ENCODE assay signal across 11 cellular contexts in the genomic region with DNA sequence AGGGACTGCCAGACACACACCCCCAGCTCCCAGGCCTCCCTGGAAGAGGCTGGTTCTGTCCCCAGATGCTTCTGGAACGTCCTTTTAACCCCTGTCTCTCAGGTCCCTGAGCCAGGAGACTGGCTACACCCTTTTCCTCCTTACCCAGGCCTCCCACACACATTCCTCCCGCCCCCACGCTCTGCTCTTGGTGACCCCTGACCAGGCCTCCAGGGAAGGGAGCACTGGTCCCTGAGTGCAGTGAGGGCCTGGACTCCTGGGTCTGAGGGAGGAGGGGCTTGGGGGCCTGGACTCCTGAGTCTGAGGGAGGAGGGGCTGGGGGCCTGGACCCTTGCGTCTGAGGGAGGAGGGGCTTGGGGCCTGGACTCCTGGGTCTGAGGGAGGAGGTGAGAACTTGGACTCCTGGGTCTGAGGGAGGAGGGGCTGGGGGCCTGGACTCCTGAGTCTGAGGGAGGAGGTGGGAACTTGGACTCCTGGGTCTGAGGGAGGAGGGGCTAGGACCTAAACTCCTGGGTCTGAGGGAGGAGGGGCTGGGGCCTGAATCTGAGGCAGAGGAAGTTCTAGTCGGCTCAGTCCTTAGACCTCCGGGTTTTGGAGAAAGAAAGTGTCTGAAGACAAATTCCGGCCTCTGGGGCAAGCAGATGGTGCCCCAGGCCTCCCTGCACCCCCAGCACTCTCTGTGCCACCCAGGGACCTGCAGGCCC. TPM values are rescaled to one million over a fixed set of nuclear protein-coding genes. Genes with fewer than 3 reads are reported as not detected.
DNase-seq lines count a peak whose midpoint lies in the region; ATAC-seq and TF ChIP-seq lines count a peak whose summit lies in the region.
"Had no signal": no experiment of that assay in that cellular context is flagged by ENCODE, and none has a peak within 500 bp of the region (broad histone marks: within the 10 kb centered on the region; RNA-seq: fewer than 3 reads in every experiment).

No MANE protein-coding gene starts in this region.

- no peaks in the 10 kb centered on the region for H3K9me2 ChIP-seq in GM23338 (ENCODE audit: insufficient read depth)
- H3K9me2 ChIP-seq in MM.1S (replicated peaks; ENCODE audit: insufficient read depth, low read length), result no peaks in the 10 kb centered on the region

- H4K20me1 ChIP-seq in GM23338 (replicated peaks; ENCODE audit: insufficient read depth) (no peaks in the 10 kb centered on the region), MM.1S (ENCODE audit: insufficient read depth, low read length) (no peaks in the 10 kb centered on the region)

- peak overlapping the region; percentile 24 for H2AK5ac ChIP-seq in trophoblast cell (ENCODE audit: low read length)

- H3K4me3 Mint-ChIP-seq in GM23338, result no peak overlapping the region

- intact Hi-C loops in ascending aorta (cut with DNase I), result no loop called here

- no peaks in the 10 kb centered on the region for H3F3A ChIP-seq in GM23338 (replicated peaks; ENCODE audit: low read depth)
- H3F3A ChIP-seq in MM.1S (ENCODE audit: insufficient read depth, low read length), result no peaks in the 10 kb centered on the region

- H3K9ac ChIP-seq in trophoblast cell (ENCODE audit: low read length), result no peak overlapping the region
- no peak overlapping the region for H3K9ac ChIP-seq in MM.1S (ENCODE audit: low read length)

- H2BK5ac ChIP-seq in trophoblast cell (ENCODE audit: low read depth, low read length, poor library complexity), result peak overlapping the region; percentile 78

- no peak overlapping the region for H3K23ac ChIP-seq in trophoblast cell (ENCODE audit: low read length)

- H3K27me3 ChIP-seq in GM23338 (ENCODE audit: insufficient read depth) (no peaks in the 10 kb centered on the region), trophoblast cell (ENCODE audit: insufficient read depth, low read length) (no peaks in the 10 kb centered on the region), MM.1S (replicated peaks; ENCODE audit: insufficient read depth, low read length) (peaks cover 13% of the 10 kb centered on the region; the same call in 1 of the 2 replicates), ascending aorta (no peaks in the 10 kb centered on the region)

- ATAC-seq in GM23338 (peak; percentile 32), HG02571 (IDR thresholded peaks at IDR 0.05; ENCODE audit: unreplicated experiment) (no peak)

- H3K14ac ChIP-seq in trophoblast cell (ENCODE audit: low read length), result peak overlapping the region; percentile 93

- H3K4me3 ChIP-seq in GM23338, result no peak overlapping the region
- no peak overlapping the region for H3K4me3 ChIP-seq in trophoblast cell (ENCODE audit: low read depth, low read length)
- H3K4me3 ChIP-seq in MM.1S (ENCODE audit: low read length), result no peak overlapping the region
- H3K4me3 ChIP-seq in ascending aorta, result no peak overlapping the region

- H3K9me3 ChIP-seq in trophoblast cell (ENCODE audit: insufficient read depth, low read depth, low read length) (peaks cover 2% of the 10 kb centered on the region), MM.1S (replicated peaks; ENCODE audit: insufficient read depth, low read length) (no peaks in the 10 kb centered on the region), ascending aorta (no peaks in the 10 kb centered on the region)
- H3K9me3 ChIP-seq: BE2C had no signal

- H3K27ac Mint-ChIP-seq in GM23338, result no peak overlapping the region

- H3K4me1 ChIP-seq in GM23338 (ENCODE audit: insufficient read depth), result no peaks in the 10 kb centered on the region; the same call in 1 of the 2 replicates
- peaks cover 23% of the 10 kb centered on the region in 2 experiments for H3K4me1 ChIP-seq in trophoblast cell (ENCODE audit: control insufficient read depth in 1 of 2, insufficient read depth in 2 of 2, low read length in 2 of 2)
- no peaks in the 10 kb centered on the region for H3K4me1 ChIP-seq in MM.1S (ENCODE audit: low read length)
- no peaks in the 10 kb centered on the region for H3K4me1 ChIP-seq in ascending aorta
- H3K4me1 ChIP-seq: BE2C had no signal

- peaks cover 23% of the 10 kb centered on the region for H3K79me1 ChIP-seq in trophoblast cell (ENCODE audit: low read length)

- H3K27me3 Mint-ChIP-seq in GM23338 (ENCODE audit: insufficient read depth, low read depth, poor library complexity), result peaks cover 8% of the 10 kb centered on the region

- H3K36me3 Mint-ChIP-seq in GM23338 (ENCODE audit: low read depth), result no peaks in the 10 kb centered on the region

- no peak for TF ChIP-seq CTCF in GM23338 (conservative IDR thresholded peaks at IDR 0.05; ENCODE audit: low read depth in 2 of 2)
- TF ChIP-seq CTCF in MM.1S (IDR thresholded peaks at IDR 0.05; ENCODE audit: low read length), result no peak
- TF ChIP-seq CTCF in ascending aorta (IDR thresholded peaks at IDR 0.05), result no peak

- H4K12ac ChIP-seq in trophoblast cell (ENCODE audit: low read depth, low read length), result no peak overlapping the region

- H2BK120ac ChIP-seq in trophoblast cell (ENCODE audit: insufficient read depth, low read length, poor library complexity), result peak overlapping the region; percentile 35

- H3K79me2 ChIP-seq in GM23338 (replicated peaks; ENCODE audit: insufficient read depth) (no peaks in the 10 kb centered on the region), trophoblast cell (ENCODE audit: control insufficient read depth, insufficient read depth, low read length, poor library complexity) (peaks cover 4% of the 10 kb centered on the region), MM.1S (ENCODE audit: low read length) (no peaks in the 10 kb centered on the region)

- peaks cover 5% of the 10 kb centered on the region for H3K9me3 Mint-ChIP-seq in GM23338

- H3K4me1 Mint-ChIP-seq in GM23338, result peaks cover 17% of the 10 kb centered on the region

- H3K4ac ChIP-seq in trophoblast cell (ENCODE audit: low read depth, low read length), result no peak overlapping the region

- H3K36me3 ChIP-seq in GM23338 (ENCODE audit: insufficient read depth), result no peaks in the 10 kb centered on the region
- no peaks in the 10 kb centered on the region for H3K36me3 ChIP-seq in trophoblast cell (ENCODE audit: control insufficient read depth in 1 of 2, insufficient read depth in 2 of 2, low read length in 2 of 2)
- no peaks in the 10 kb centered on the region for H3K36me3 ChIP-seq in MM.1S (replicated peaks; ENCODE audit: insufficient read depth, low read length)
- H3K36me3 ChIP-seq in ascending aorta, result no peaks in the 10 kb centered on the region
- H3K36me3 ChIP-seq: BE2C had no signal

- H2AFZ ChIP-seq in GM23338, result peak overlapping the region; percentile 95
- peak overlapping the region; percentile 40 for H2AFZ ChIP-seq in trophoblast cell (ENCODE audit: insufficient read depth, low read length, poor library complexity)
- H2AFZ ChIP-seq in MM.1S (ENCODE audit: low read length), result no peak overlapping the region

- peak overlapping the region; percentile 96 for H4K91ac ChIP-seq in trophoblast cell (ENCODE audit: low read depth, low read length)

- DNase-seq in GM23338 (ENCODE audit: low spot score) (no peak), iPS-NIHi7 (ENCODE audit: extremely low spot score) (peak; percentile 39), trophoblast cell (no peak), MM.1S (no peak), ascending aorta (ENCODE audit: low spot score in 2 of 2) (no peak), NCI-H146 (lab: John Stamatoyannopoulos, UW) (no peak)
- DNase-seq: BE2C, DMS79, HCEC 1CT had no signal

- H3K27ac ChIP-seq in GM23338 (ENCODE audit: low read depth), result no peak overlapping the region
- peak overlapping the region; percentile 98 for H3K27ac ChIP-seq in angular gyrus (ENCODE audit: low read depth, low read length)
- peak overlapping the region; percentile 54 for H3K27ac ChIP-seq in trophoblast cell (ENCODE audit: low read depth, low read length)
- no peak overlapping the region for H3K27ac ChIP-seq in MM.1S (ENCODE audit: low read length)
- no peak overlapping the region for H3K27ac ChIP-seq in ascending aorta

- H2BK12ac ChIP-seq in trophoblast cell (ENCODE audit: low read length), result peak overlapping the region; percentile 96

- peak overlapping the region; percentile 93 for H3K18ac ChIP-seq in trophoblast cell (ENCODE audit: low read length)

- H3K4me2 ChIP-seq in GM23338 (0 out of 2 replicates have a peak overlapping the region, but pooled peaks have one; percentile 20), trophoblast cell (ENCODE audit: low read length) (peak overlapping the region; percentile 5), MM.1S (ENCODE audit: low read depth, low read length) (no peak overlapping the region)

- WGBS in trophoblast cell (ENCODE audit: extremely low coverage, insufficient coverage, insufficient read length), result no CpG with 5 or more reads among the region's 7 CpGs

- H4K8ac ChIP-seq in trophoblast cell (ENCODE audit: low read depth, low read length), result peak overlapping the region; percentile 44

TF ChIP-seq in GM23338, 12 proteins besides CTCF, POLR2A, EP300 and RAD21:
- TF ChIP-seq ZNF331 (CRISPR knock-in tag; IDR thresholded peaks at IDR 0.05; ENCODE audit: low read depth) (no peak), EZH2phosphoT487 (IDR thresholded peaks at IDR 0.05; ENCODE audit: unreplicated experiment) (no peak)

RNA-seq across cellular contexts. Expression of gene KLK6, which starts 0.5 kb away (rescaled TPM):
- total RNA-seq in GM23338 (2014; rRNA removed; shearing (Covaris generic)), result 0.39 and 0.56 TPM in 2 replicates
- 0.47 and 0.56 TPM in 2 replicates for polyA plus RNA-seq in GM23338 (2016; fragmentation: Nextera tagmentation; extraction: Ambion mirVana)
- polyA plus RNA-seq in trophoblast cell (2013), result 59.8 and 62.6 TPM in 2 replicates
- total RNA-seq in ascending aorta, result not detected

RNA-seq across cellular contexts. Expression of gene KLK7, which starts 14.9 kb away (rescaled TPM):
- total RNA-seq in GM23338 (2014; rRNA removed; shearing (Covaris generic)), result 0.19 and 1.4 TPM in 2 replicates
- polyA plus RNA-seq in GM23338 (2016; fragmentation: Nextera tagmentation; extraction: Ambion mirVana), result 1.1 and 1.5 TPM in 2 replicates
- polyA plus RNA-seq in trophoblast cell (2013), result 0.21 and 0.26 TPM in 2 replicates
- total RNA-seq in ascending aorta, result not detected

RNA-seq across cellular contexts. Expression of gene KLK5, which starts 16.0 kb away (rescaled TPM):
- 0.54 and 0.66 TPM in 2 replicates for total RNA-seq in GM23338 (2014; rRNA removed; shearing (Covaris generic))
- polyA plus RNA-seq in GM23338 (2016; fragmentation: Nextera tagmentation; extraction: Ambion mirVana), result 0.77 TPM in 1 of 2 replicates, not detected in the other
- 0.10 and 0.14 TPM in 2 replicates for polyA plus RNA-seq in trophoblast cell (2013)
- not detected for total RNA-seq in ascending aorta

RNA-seq across cellular contexts. Expression of gene KLK8, which starts 32.5 kb away (rescaled TPM):
- total RNA-seq in GM23338 (2014; rRNA removed; shearing (Covaris generic)), result 4.6 and 4.9 TPM in 2 replicates
- 14.6 and 17.0 TPM in 2 replicates for polyA plus RNA-seq in GM23338 (2016; fragmentation: Nextera tagmentation; extraction: Ambion mirVana)
- polyA plus RNA-seq in trophoblast cell (2013), result 1.6 TPM in 2 replicates
- not detected for total RNA-seq in ascending aorta

RNA-seq across cellular contexts. Expression of gene KLK10, which starts 50.6 kb away (rescaled TPM):
- 4.9 and 6.6 TPM in 2 replicates for total RNA-seq in GM23338 (2014; rRNA removed; shearing (Covaris generic))
- polyA plus RNA-seq in GM23338 (2016; fragmentation: Nextera tagmentation; extraction: Ambion mirVana), result 6.0 and 6.1 TPM in 2 replicates
- polyA plus RNA-seq in trophoblast cell (2013), result 0.79 and 0.94 TPM in 2 replicates
- total RNA-seq in ascending aorta, result 1.6 TPM

Comparison
In these comparisons a context has a peak if more than half of its experiments do, and no peak if none do; other contexts are left out.
1. H3K27ac ChIP-seq: peak in angular gyrus (single experiment) and trophoblast cell (single experiment); none in GM23338 (single experiment), MM.1S (single experiment) and ascending aorta (0 of 2).